In the genomic region with DNA sequence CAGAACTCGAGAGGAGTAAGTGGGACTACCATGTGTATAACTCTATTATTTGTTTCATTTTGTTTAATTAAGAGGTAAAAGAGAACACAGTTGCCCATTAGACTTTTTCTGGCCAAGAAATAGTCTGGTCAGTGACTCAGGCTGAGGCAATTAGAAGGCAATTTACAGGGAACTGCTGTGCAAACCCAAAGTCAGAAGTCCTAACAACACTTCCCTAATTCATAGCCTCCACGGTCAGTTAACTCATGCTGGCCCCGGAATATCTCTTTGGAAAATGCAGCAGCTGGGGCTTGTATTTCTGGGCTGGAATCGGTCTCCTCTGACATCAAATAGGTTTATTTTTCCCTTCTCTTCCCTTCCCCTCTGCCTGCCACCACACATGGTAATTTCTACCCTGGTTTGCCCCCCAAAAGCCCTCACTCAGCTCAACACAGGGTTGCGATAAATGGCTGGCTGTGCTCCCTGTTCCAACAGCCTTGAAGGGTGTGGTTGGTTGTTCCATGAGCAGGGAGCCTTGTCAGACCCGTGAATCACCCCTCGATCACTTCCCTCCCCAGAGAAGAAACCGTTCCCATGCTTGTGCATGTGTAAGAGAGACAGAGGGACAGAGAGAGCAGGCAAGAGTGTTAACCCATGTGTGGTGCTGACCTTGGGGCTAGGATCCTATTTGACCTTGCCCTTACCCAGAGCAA, we compare ENCODE assay signal across 9 cellular contexts. TPM values are rescaled to one million over a fixed set of nuclear protein-coding genes. Genes with fewer than 3 reads are reported as not detected.
DNase-seq lines count a peak whose midpoint lies in the region; ATAC-seq and TF ChIP-seq lines count a peak whose summit lies in the region.
"Had no signal": no experiment of that assay in that cellular context is flagged by ENCODE, and none has a peak within 500 bp of the region (broad histone marks: within the 10 kb centered on the region; RNA-seq: fewer than 3 reads in every experiment).

No MANE protein-coding gene starts in this region.

- intact Hi-C loops in left lung (cut with DNase I) (no loop called here), uterus (cut with DNase I; ENCODE audit: low total_unique reads) (no loop called here)

- DNase-seq in MV-4-11 (lab: John Stamatoyannopoulos, UW) (peak; percentile 60), chondrocyte (ENCODE audit: low spot score) (no peak), left lung (no peak), uterus (no peak), iPS-NIHi7 (ENCODE audit: extremely low spot score) (no peak), mucosa of gallbladder (ENCODE audit: low spot score) (no peak)

- H3K27ac Mint-ChIP-seq in chondrocyte (ENCODE audit: unreplicated experiment) = peak overlapping the region; percentile 52
- H3K27ac Mint-ChIP-seq: activated naive CD8-positive, alpha-beta T cell had no signal

- no peak for TF ChIP-seq POLR2A in uterus (IDR thresholded peaks at IDR 0.05)

- no peak overlapping the region for H3K4me3 ChIP-seq in left lung
- H3K4me3 ChIP-seq in uterus = no peak overlapping the region
- H3K4me3 ChIP-seq: ovary had no signal

- TF ChIP-seq CTCF in chondrocyte (IDR thresholded peaks at IDR 0.05) (no peak), left lung (IDR thresholded peaks at IDR 0.05) (no peak), uterus (IDR thresholded peaks at IDR 0.05) (no peak)

- H3K4me1 ChIP-seq in left lung (peaks cover 48 to 79% of the 10 kb centered on the region in 2 donors), uterus (no peaks in the 10 kb centered on the region)

- H3K27ac ChIP-seq in left lung (peak overlapping the region; percentile 41 to 70), uterus (peak overlapping the region; percentile 44 to 55)

- no peaks in the 10 kb centered on the region for H3K9me3 ChIP-seq in left lung
- H3K9me3 ChIP-seq in uterus = no peaks in the 10 kb centered on the region
- H3K9me3 ChIP-seq: ovary had no signal

- H3K36me3 ChIP-seq in left lung (no peaks in the 10 kb centered on the region), uterus (no peaks in the 10 kb centered on the region)
- H3K36me3 ChIP-seq: ovary had no signal

- H3K4me3 Mint-ChIP-seq in chondrocyte (ENCODE audit: unreplicated experiment) = no peak overlapping the region
- H3K4me3 Mint-ChIP-seq: activated naive CD8-positive, alpha-beta T cell had no signal

- ATAC-seq in left lung (peak; percentile 42), GM19328 (IDR thresholded peaks at IDR 0.05; ENCODE audit: unreplicated experiment) (no peak)

- no peaks in the 10 kb centered on the region for H3K36me3 Mint-ChIP-seq in chondrocyte (ENCODE audit: low read depth)
- H3K36me3 Mint-ChIP-seq: activated naive CD8-positive, alpha-beta T cell had no signal

- H3K9me3 Mint-ChIP-seq in chondrocyte (ENCODE audit: low read depth) = no peaks in the 10 kb centered on the region

- peaks cover 20% of the 10 kb centered on the region for H3K4me1 Mint-ChIP-seq in chondrocyte (ENCODE audit: low read depth)

- H3K27me3 ChIP-seq in left lung (peaks cover 0 to 20% of the 10 kb centered on the region in 2 donors), uterus (no peaks in the 10 kb centered on the region)
- H3K27me3 ChIP-seq: ovary had no signal

- peaks cover 21% of the 10 kb centered on the region for H3K27me3 Mint-ChIP-seq in chondrocyte (ENCODE audit: low read depth)

RNA-seq across cellular contexts. Expression of a gene that starts 5.3 kb away (rescaled TPM):
- 40.2 to 46.0 TPM (median 45.7 TPM) in 3 replicates for total RNA-seq in chondrocyte
- 10 to 100 TPM; 44.8 to 90.7 TPM for total RNA-seq in left lung
- total RNA-seq in uterus = 100 to 1,000 TPM in 1 of 4 donors, 10 to 100 TPM in 3; 12.6 to 117 (median 46.6) TPM
- total RNA-seq in mucosa of gallbladder = 62.3 TPM
